In genomic region chr13:95641961-95642621, GRCh38 we compare ENCODE assay signal across 9 cellular contexts. TPM values are rescaled to one million over a fixed set of nuclear protein-coding genes. Genes with fewer than 3 reads are reported as not detected.
DNase-seq lines count a peak whose midpoint lies in the region; ATAC-seq and TF ChIP-seq lines count a peak whose summit lies in the region.
"Had no signal": no experiment of that assay in that cellular context is flagged by ENCODE, and none has a peak within 500 bp of the region (broad histone marks: within the 10 kb centered on the region; RNA-seq: fewer than 3 reads in every experiment).

No MANE protein-coding gene starts in this region.

- H3K27ac Mint-ChIP-seq in GM23338: no peak overlapping the region
- H3K27ac Mint-ChIP-seq: stimulated activated naive CD8-positive, alpha-beta T cell treated with anti-CD3 and anti-CD28 coated beads, Interleukin-15, Interleukin-2, amounts not matched to agents 100 ng/mL and 50 ng/mL, for 24 hours had no signal

- H3K36me3 ChIP-seq in GM23338 (ENCODE audit: insufficient read depth): 0 out of 2 replicates have a peak, but pooled peaks cover 4% of the 10 kb centered on the region

- H3K36me3 Mint-ChIP-seq in GM23338 (ENCODE audit: low read depth): peaks cover 25% of the 10 kb centered on the region

- no peaks in the 10 kb centered on the region for H3F3A ChIP-seq in GM23338 (replicated peaks; ENCODE audit: low read depth)

- H3K27me3 ChIP-seq in GM23338 (ENCODE audit: insufficient read depth): peaks cover 21% of the 10 kb centered on the region

- no peak for TF ChIP-seq CTCF in GM23338 (conservative IDR thresholded peaks at IDR 0.05; ENCODE audit: low read depth in 2 of 2)

- H4K20me1 ChIP-seq in GM23338 (replicated peaks; ENCODE audit: insufficient read depth): no peaks in the 10 kb centered on the region; the same call in 1 of the 2 replicates

- H3K4me2 ChIP-seq in GM23338: peak overlapping the region; percentile 92

- H3K4me1 ChIP-seq in GM23338 (ENCODE audit: insufficient read depth): peaks cover 15% of the 10 kb centered on the region

- peaks cover 11% of the 10 kb centered on the region for H3K27me3 Mint-ChIP-seq in GM23338 (ENCODE audit: insufficient read depth, low read depth, poor library complexity)

- H3K79me2 ChIP-seq in GM23338 (replicated peaks; ENCODE audit: insufficient read depth): 0 out of 2 replicates have a peak, but pooled peaks cover 5% of the 10 kb centered on the region

- H3K4me3 ChIP-seq in GM23338: peak overlapping the region; percentile 80
- H3K4me3 ChIP-seq in iPS-11a (ENCODE audit: low read depth, low read length): peak overlapping the region; percentile 33
- peak overlapping the region; percentile 15 to 37 (median 25) for H3K4me3 ChIP-seq in skin epidermis

- peak; percentile 87 for DNase-seq in GM23338 (ENCODE audit: low spot score)
- DNase-seq in astrocyte of the hippocampus (ENCODE audit: low read depth, low spot score): peak; percentile 79
- no peak for DNase-seq in NCI-H82 (lab: John Stamatoyannopoulos, UW)
- DNase-seq in NCI-H526 treated with DMSO at 0.1 percent for 48 hours (lab: John Stamatoyannopoulos, UW): no peak
- DNase-seq in NCI-H2081 (lab: John Stamatoyannopoulos, UW): no peak

- H3K4me1 Mint-ChIP-seq in GM23338: peaks cover 21% of the 10 kb centered on the region

- peak overlapping the region; percentile 63; the same call in 1 of the 2 replicates for H2AFZ ChIP-seq in GM23338

- no peak overlapping the region for H3K27ac ChIP-seq in GM23338 (ENCODE audit: low read depth)
- no peak overlapping the region for H3K27ac ChIP-seq in skin epidermis

- peak overlapping the region; percentile 61 for H3K4me3 Mint-ChIP-seq in GM23338
- H3K4me3 Mint-ChIP-seq: stimulated activated naive CD8-positive, alpha-beta T cell treated with anti-CD3 and anti-CD28 coated beads, Interleukin-15, Interleukin-2, amounts not matched to agents 100 ng/mL and 50 ng/mL, for 24 hours had no signal

- H3K9me3 Mint-ChIP-seq in GM23338: no peaks in the 10 kb centered on the region
- H3K9me3 Mint-ChIP-seq: stimulated activated naive CD8-positive, alpha-beta T cell treated with anti-CD3 and anti-CD28 coated beads, Interleukin-15, Interleukin-2, amounts not matched to agents 100 ng/mL and 50 ng/mL, for 24 hours had no signal

- no peaks in the 10 kb centered on the region for H3K9me2 ChIP-seq in GM23338 (ENCODE audit: insufficient read depth)

- peak; percentile 79 for ATAC-seq in GM23338
- no peak for ATAC-seq in activated CD4-positive, CD25-positive, alpha-beta regulatory T cell treated with anti-CD3 and anti-CD28 coated beads, Interleukin-2, amount 50 U/mL, for 24 hours

TF ChIP-seq in GM23338, 12 proteins besides CTCF, POLR2A, EP300 and RAD21:
- TF ChIP-seq NANOG (IDR thresholded peaks at IDR 0.05; ENCODE audit: borderline replicate concordance): no peak
- no peak for TF ChIP-seq JUNB (IDR thresholded peaks at IDR 0.05; ENCODE audit: unreplicated experiment)
- no peak for TF ChIP-seq ETS1 (IDR thresholded peaks at IDR 0.05)
- TF ChIP-seq STAT1 (IDR thresholded peaks at IDR 0.05; ENCODE audit: unreplicated experiment): no peak
- TF ChIP-seq POLR2AphosphoS5 (IDR thresholded peaks at IDR 0.05; ENCODE audit: low read depth): 0 out of 2 replicates have a peak, but pooled peaks have one; percentile 4
TF ChIP-seq in GM23338: peak in this region for 1.

RNA-seq across cellular contexts. Expression of gene DZIP1, which starts 2.4 kb away (rescaled TPM):
- 22.6 and 24.2 TPM in 2 replicates for total RNA-seq in GM23338 (2014; rRNA removed; shearing (Covaris generic))
- 10.6 and 11.2 TPM in 2 replicates for polyA plus RNA-seq in GM23338 (2016; fragmentation: Nextera tagmentation; extraction: Ambion mirVana)

RNA-seq across cellular contexts. Expression of gene DNAJC3, which starts 34.8 kb away (rescaled TPM):
- 27.5 and 28.9 TPM in 2 replicates for total RNA-seq in GM23338 (2014; rRNA removed; shearing (Covaris generic))
- polyA plus RNA-seq in GM23338 (2016; fragmentation: Nextera tagmentation; extraction: Ambion mirVana): 14.5 and 19.5 TPM in 2 replicates

Comparison
In these comparisons a context has a peak if more than half of its experiments do, and no peak if none do; other contexts are left out.
1. DNase-seq: peak in GM23338 (single experiment) and astrocyte of the hippocampus (single experiment); none in NCI-H82 (single experiment), NCI-H526 treated with DMSO at 0.1 percent for 48 hours (single experiment) and NCI-H2081 (0 of 2).
2. H3K4me3 ChIP-seq: peak in every context shown above with its lines; median percentile 80 in GM23338; 33 in iPS-11a; 25 in skin epidermis.